In the genomic region with DNA sequence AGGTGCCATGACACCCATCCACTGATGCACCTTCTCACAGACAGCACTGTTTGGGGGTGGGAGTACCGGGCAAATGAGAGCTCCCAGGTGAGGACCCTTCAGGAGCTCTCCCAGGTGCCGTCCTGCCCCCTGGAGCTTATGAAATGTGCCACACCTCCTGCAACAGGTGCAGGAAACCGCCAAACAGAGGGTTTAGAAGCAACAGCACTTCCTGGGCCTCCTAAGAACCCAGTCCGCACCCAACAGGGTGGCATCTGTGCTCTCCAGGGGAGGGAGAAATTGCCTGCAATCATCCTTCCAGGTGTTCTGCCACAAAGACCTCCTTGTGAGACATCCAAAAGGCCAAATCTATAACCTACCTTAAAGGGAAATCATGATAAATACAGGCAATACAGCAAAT, we compare ENCODE assay signal across 23 cellular contexts.
DNase-seq lines count a peak whose midpoint lies in the region; ATAC-seq and TF ChIP-seq lines count a peak whose summit lies in the region.
"Had no signal": no experiment of that assay in that cellular context is flagged by ENCODE, and none has a peak within 500 bp of the region (broad histone marks: within the 10 kb centered on the region; RNA-seq: fewer than 3 reads in every experiment).

No MANE protein-coding gene starts in this region.

- no peaks in the 10 kb centered on the region for H3K36me3 ChIP-seq in transverse colon
- H3K36me3 ChIP-seq: SJSA1 had no signal

- no peaks in the 10 kb centered on the region for H3K36me3 Mint-ChIP-seq in WTC11
- H3K36me3 Mint-ChIP-seq: CD4-positive, CD25-positive, alpha-beta regulatory T cell had no signal

- TF ChIP-seq POLR2A in transverse colon (IDR thresholded peaks at IDR 0.05), result no peak

- no peaks in the 10 kb centered on the region; the same call in 1 of the 2 replicates for H3K4me1 Mint-ChIP-seq in WTC11

- H3K9me3 ChIP-seq in transverse colon, result no peaks in the 10 kb centered on the region
- H3K9me3 ChIP-seq: SJSA1 had no signal

- no peak for ATAC-seq in WTC11

- H3K4me1 ChIP-seq in transverse colon, result peaks cover 0 to 20% (median 9%) of the 10 kb centered on the region in 4 donors
- H3K4me1 ChIP-seq: SJSA1 had no signal

- H3K4me3 ChIP-seq in transverse colon, result no peak overlapping the region
- H3K4me3 ChIP-seq: PC-9, SJSA1 had no signal

- 63% methylated on average over 4 of the region's 4 CpGs; no CpG with 5 or more reads in 1 of the 2 donors for WGBS in transverse colon (ENCODE audit: low coverage in 1 of 2), 2 donors

- no peaks in the 10 kb centered on the region for H3K27me3 ChIP-seq in transverse colon
- H3K27me3 ChIP-seq: SJSA1 had no signal

- intact Hi-C loops in transverse colon (cut with DNase I; ENCODE audit: low total_unique reads), result no loop called here

- no peak overlapping the region for H3K4me3 Mint-ChIP-seq in WTC11
- H3K4me3 Mint-ChIP-seq: CD4-positive, CD25-positive, alpha-beta regulatory T cell had no signal

- TF ChIP-seq CTCF in WTC11 (IDR thresholded peaks at IDR 0.05), result no peak
- TF ChIP-seq CTCF in transverse colon (IDR thresholded peaks at IDR 0.05), result peak in 1 of 5 experiments; percentile 20

- POLR2A ChIA-PET in WTC11 (lab: Charles Lee), result no interaction called here

- TF ChIP-seq EP300 in transverse colon (IDR thresholded peaks at IDR 0.05; ENCODE audit: low read depth), result no peak

- no peaks in the 10 kb centered on the region for H3K9me3 Mint-ChIP-seq in WTC11

- in situ Hi-C loops in transverse colon (cut with MboI; ENCODE audit: low pct_ligation_motif_present in 1 of 4, low pct_unique_long_range_greater_than_20kb in 1 of 4, low sequenced_read_pairs in 3 of 4), result no loop called here

- DNase-seq in NCI-H2107 treated with DMSO at 0.1 percent for 48 hours (lab: John Stamatoyannopoulos, UW; ENCODE audit: unreplicated experiment), result peak; percentile 49
- no peak for DNase-seq in NCI-H2107 (lab: John Stamatoyannopoulos, UW)
- peak; percentile 96 for DNase-seq in NCI-H146 (lab: John Stamatoyannopoulos, UW)
- DNase-seq in WTC11 (ENCODE audit: low spot score), result no peak
- DNase-seq in transverse colon, result peak; percentile 50
- DNase-seq in effector CD8-positive, alpha-beta T cell (lab: John Stamatoyannopoulos, UW), result no peak
- no peak for DNase-seq in C1 segment of cervical spinal cord (lab: John Stamatoyannopoulos, UW)
- DNase-seq: HCEC 1CT, IMR-90, MM.1S, NCI-H1048, NCI-H1694 treated with DMSO at 0.1 percent for 48 hours, NCI-H2171, NCI-H226, NCI-H524, NCI-H82, PC-9, Right ventricle myocardium superior, RPMI8226, T-helper 2 cell had no signal

- H3K27ac Mint-ChIP-seq in WTC11, result no peak overlapping the region
- H3K27ac Mint-ChIP-seq: CD4-positive, CD25-positive, alpha-beta regulatory T cell had no signal

- CTCF ChIA-PET in WTC11 (lab: Charles Lee), result interaction anchor here (1.7 kb wide), 1 partner anchor 415 kb away, joined by 6 read pairs; no protein-coding TSS in a partner anchor

- H3K27ac ChIP-seq in transverse colon, result peak overlapping the region; percentile 8 to 63 (median 56)
- H3K27ac ChIP-seq: KMS-11, PC-9, SJSA1 had no signal

- no peaks in the 10 kb centered on the region for H3K27me3 Mint-ChIP-seq in WTC11 (ENCODE audit: low read depth)

TF ChIP-seq in WTC11, 78 proteins besides CTCF, POLR2A, EP300 and RAD21:
- peak; percentile 30; the same call in 1 of the 2 replicates for TF ChIP-seq ZNF423 (CRISPR knock-in tag; IDR thresholded peaks at IDR 0.05)
- TF ChIP-seq, protein P1, sequence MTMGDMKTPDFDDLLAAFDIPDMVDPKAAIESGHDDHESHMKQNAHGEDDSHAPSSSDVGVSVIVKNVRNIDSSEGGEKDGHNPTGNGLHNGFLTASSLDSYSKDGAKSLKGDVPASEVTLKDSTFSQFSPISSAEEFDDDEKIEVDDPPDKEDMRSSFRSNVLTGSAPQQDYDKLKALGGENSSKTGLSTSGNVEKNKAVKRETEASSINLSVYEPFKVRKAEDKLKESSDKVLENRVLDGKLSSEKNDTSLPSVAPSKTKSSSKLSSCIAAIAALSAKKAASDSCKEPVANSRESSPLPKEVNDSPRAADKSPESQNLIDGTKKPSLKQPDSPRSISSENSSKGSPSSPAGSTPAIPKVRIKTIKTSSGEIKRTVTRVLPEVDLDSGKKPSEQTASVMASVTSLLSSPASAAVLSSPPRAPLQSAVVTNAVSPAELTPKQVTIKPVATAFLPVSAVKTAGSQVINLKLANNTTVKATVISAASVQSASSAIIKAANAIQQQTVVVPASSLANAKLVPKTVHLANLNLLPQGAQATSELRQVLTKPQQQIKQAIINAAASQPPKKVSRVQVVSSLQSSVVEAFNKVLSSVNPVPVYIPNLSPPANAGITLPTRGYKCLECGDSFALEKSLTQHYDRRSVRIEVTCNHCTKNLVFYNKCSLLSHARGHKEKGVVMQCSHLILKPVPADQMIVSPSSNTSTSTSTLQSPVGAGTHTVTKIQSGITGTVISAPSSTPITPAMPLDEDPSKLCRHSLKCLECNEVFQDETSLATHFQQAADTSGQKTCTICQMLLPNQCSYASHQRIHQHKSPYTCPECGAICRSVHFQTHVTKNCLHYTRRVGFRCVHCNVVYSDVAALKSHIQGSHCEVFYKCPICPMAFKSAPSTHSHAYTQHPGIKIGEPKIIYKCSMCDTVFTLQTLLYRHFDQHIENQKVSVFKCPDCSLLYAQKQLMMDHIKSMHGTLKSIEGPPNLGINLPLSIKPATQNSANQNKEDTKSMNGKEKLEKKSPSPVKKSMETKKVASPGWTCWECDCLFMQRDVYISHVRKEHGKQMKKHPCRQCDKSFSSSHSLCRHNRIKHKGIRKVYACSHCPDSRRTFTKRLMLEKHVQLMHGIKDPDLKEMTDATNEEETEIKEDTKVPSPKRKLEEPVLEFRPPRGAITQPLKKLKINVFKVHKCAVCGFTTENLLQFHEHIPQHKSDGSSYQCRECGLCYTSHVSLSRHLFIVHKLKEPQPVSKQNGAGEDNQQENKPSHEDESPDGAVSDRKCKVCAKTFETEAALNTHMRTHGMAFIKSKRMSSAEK (CRISPR knock-in tag; IDR thresholded peaks at IDR 0.05; ENCODE audit: borderline replicate concordance), result no peak

Comparison
In these comparisons a context has a peak if more than half of its experiments do, and no peak if none do; other contexts are left out.
1. DNase-seq: peak in NCI-H2107 treated with DMSO at 0.1 percent for 48 hours (single experiment), NCI-H146 (single experiment) and transverse colon (single experiment); none in NCI-H2107 (single experiment), WTC11 (single experiment), effector CD8-positive, alpha-beta T cell (single experiment) and C1 segment of cervical spinal cord (0 of 14).